In the genomic region with DNA sequence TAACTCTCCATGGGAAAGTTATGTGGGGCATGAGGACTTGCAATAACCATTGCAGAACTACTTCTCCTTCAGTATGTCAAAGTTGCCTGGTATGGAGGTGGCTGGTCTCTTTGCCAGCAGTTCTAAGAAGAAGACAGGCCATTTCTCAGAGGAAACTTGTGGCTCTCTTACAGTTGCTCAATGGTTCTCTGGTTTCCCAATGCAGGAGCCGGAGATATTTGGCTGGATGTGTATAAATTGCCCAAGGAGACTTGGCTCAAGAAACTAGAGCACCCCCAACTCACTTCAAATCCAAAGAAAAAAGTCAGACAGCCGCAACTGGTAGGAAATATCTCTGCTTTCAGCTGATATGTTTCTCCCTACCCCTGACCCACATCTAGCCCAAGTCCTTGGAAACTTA, we compare ENCODE assay signal across 18 cellular contexts. TPM values are rescaled to one million over a fixed set of nuclear protein-coding genes. Genes with fewer than 3 reads are reported as not detected.
"Had no signal": no experiment of that assay in that cellular context is flagged by ENCODE, and none has a peak within 500 bp of the region (broad histone marks: within the 10 kb centered on the region; RNA-seq: fewer than 3 reads in every experiment).

No MANE protein-coding gene starts in this region.

- H3K36me3 Mint-ChIP-seq: activated naive CD4-positive, alpha-beta T cell treated with anti-CD3 and anti-CD28 coated beads, Interleukin-2, amount 50 U/mL, for 24 hours; natural killer cell treated with Interleukin-12 subunit alpha and Interleukin-12 subunit beta and Interleukin-15 and Interleukin-18, amount 100 ng/mL, for 72 hours had no signal

- H3K27me3 ChIP-seq: brain microvascular endothelial cell, heart right ventricle, testis had no signal

- H3K27ac Mint-ChIP-seq: activated naive CD4-positive, alpha-beta T cell treated with anti-CD3 and anti-CD28 coated beads, Interleukin-2, amount 50 U/mL, for 24 hours; endodermal cell; natural killer cell treated with Interleukin-12 subunit alpha and Interleukin-12 subunit beta and Interleukin-15 and Interleukin-18, amount 100 ng/mL, for 72 hours; stimulated activated naive CD8-positive, alpha-beta T cell treated with anti-CD3 and anti-CD28 coated beads, Interleukin-15, Interleukin-2, amounts not matched to agents 100 ng/mL and 50 ng/mL, for 24 hours; T-helper 17 cell had no signal

- H3K36me3 ChIP-seq: brain microvascular endothelial cell, heart right ventricle, left ventricle myocardium inferior had no signal

- DNase-seq: activated effector memory CD4-positive, alpha-beta T cell treated with Interleukin-2 at 50 U/mL for 16 hours; activated T-cell treated with anti-CD3 and anti-CD28 coated beads, Interleukin-2, amount 50 U/mL, for 1 hour; brain microvascular endothelial cell; dermis blood vessel endothelial cell; endodermal cell; foreskin melanocyte; heart right ventricle; islet precursor cell; left ventricle myocardium inferior; mesenchymal stem cell; nucleus accumbens; stimulated activated CD4-positive, alpha-beta T cell treated with anti-CD3 and anti-CD28 coated beads, Interleukin-2, amount 100 ng/mL, for 48 hours; T-helper 17 cell; testis had no signal

- H3K4me1 Mint-ChIP-seq: activated naive CD4-positive, alpha-beta T cell treated with anti-CD3 and anti-CD28 coated beads, Interleukin-2, amount 50 U/mL, for 24 hours; endodermal cell; T-helper 17 cell had no signal

- H3K9me3 Mint-ChIP-seq: activated naive CD4-positive, alpha-beta T cell treated with anti-CD3 and anti-CD28 coated beads, Interleukin-2, amount 50 U/mL, for 24 hours; endodermal cell; natural killer cell treated with Interleukin-12 subunit alpha and Interleukin-12 subunit beta and Interleukin-15 and Interleukin-18, amount 100 ng/mL, for 72 hours; stimulated activated naive CD8-positive, alpha-beta T cell treated with anti-CD3 and anti-CD28 coated beads, Interleukin-15, Interleukin-2, amounts not matched to agents 100 ng/mL and 50 ng/mL, for 24 hours had no signal

- H3K27me3 Mint-ChIP-seq: activated naive CD4-positive, alpha-beta T cell treated with anti-CD3 and anti-CD28 coated beads, Interleukin-2, amount 50 U/mL, for 24 hours; stimulated activated naive CD8-positive, alpha-beta T cell treated with anti-CD3 and anti-CD28 coated beads, Interleukin-15, Interleukin-2, amounts not matched to agents 100 ng/mL and 50 ng/mL, for 24 hours had no signal

- H3K4me1 ChIP-seq: heart right ventricle, left ventricle myocardium inferior, testis had no signal

- H3K9me3 ChIP-seq: testis had no signal

- H3K4me3 ChIP-seq: heart right ventricle, left ventricle myocardium inferior, testis had no signal

- ATAC-seq: heart right ventricle; natural killer cell treated with Interleukin-12 subunit alpha and Interleukin-12 subunit beta and Interleukin-15 and Interleukin-18, amount 100 ng/mL, for 72 hours; T-helper 17 cell had no signal

- H3K4me3 Mint-ChIP-seq: activated naive CD4-positive, alpha-beta T cell treated with anti-CD3 and anti-CD28 coated beads, Interleukin-2, amount 50 U/mL, for 24 hours; endodermal cell; natural killer cell treated with Interleukin-12 subunit alpha and Interleukin-12 subunit beta and Interleukin-15 and Interleukin-18, amount 100 ng/mL, for 72 hours; stimulated activated naive CD8-positive, alpha-beta T cell treated with anti-CD3 and anti-CD28 coated beads, Interleukin-15, Interleukin-2, amounts not matched to agents 100 ng/mL and 50 ng/mL, for 24 hours; T-helper 17 cell had no signal

RNA-seq across cellular contexts. Expression of a gene that starts 24.2 kb away (rescaled TPM):
- total RNA-seq: dermis blood vessel endothelial cell; left ventricle myocardium inferior; natural killer cell treated with Interleukin-12 subunit alpha and Interleukin-12 subunit beta and Interleukin-15 and Interleukin-18, amount 100 ng/mL, for 72 hours; urinary bladder had no signal

RNA-seq across cellular contexts. Expression of a gene that starts 36.3 kb away (rescaled TPM):
- total RNA-seq: T-helper 17 cell, urinary bladder had no signal
